ENCODE assay signal across 19 cellular contexts in genomic region chr15:90471126-90471525, GRCh38. TPM values are rescaled to one million over a fixed set of nuclear protein-coding genes. Genes with fewer than 3 reads are reported as not detected.
DNase-seq lines count a peak whose midpoint lies in the region; ATAC-seq and TF ChIP-seq lines count a peak whose summit lies in the region.
"Had no signal": no experiment of that assay in that cellular context is flagged by ENCODE, and none has a peak within 500 bp of the region (broad histone marks: within the 10 kb centered on the region; RNA-seq: fewer than 3 reads in every experiment).

No MANE protein-coding gene starts in this region.

- POLR2A ChIA-PET in activated CD8-positive, alpha-beta T cell treated with anti-CD3 and anti-CD28 coated beads for 36 hours (lab: Charles Lee) = interaction anchor here (0.6 to 1.4 kb wide), 2 partner anchors 25 to 151 kb away, joined by 3 read pairs; no protein-coding TSS in a partner anchor

- 99% methylated on average over 3 of the region's 3 CpGs; no CpG with 5 or more reads in 1 of the 2 experiments for WGBS in endodermal cell (ENCODE audit: insufficient coverage in 1 of 2, insufficient read length in 1 of 2), 2 experiments

- DNase-seq in activated T-cell treated with anti-CD3 and anti-CD28 coated beads, Interleukin-2, amount 50 U/mL, for 72 hours = no peak
- DNase-seq in activated T-cell treated with anti-CD3 and anti-CD28 coated beads, Interleukin-2, amount 50 U/mL, for 4 hours = no peak
- DNase-seq in activated CD8-positive, alpha-beta T cell treated with anti-CD3 and anti-CD28 coated beads for 36 hours = no peak
- DNase-seq in endodermal cell = no peak
- no peak for DNase-seq in stimulated activated effector memory CD8-positive, alpha-beta T cell treated with anti-CD3 and anti-CD28 coated beads, Interleukin-12 subunit alpha, Interleukin-12 subunit beta, amount 100 ng/mL, for 72 hours (ENCODE audit: low spot score in 2 of 2)
- no peak for DNase-seq in NCI-H2227 (lab: John Stamatoyannopoulos, UW; ENCODE audit: unreplicated experiment)
- DNase-seq: activated effector memory CD4-positive, alpha-beta T cell treated with anti-CD3 and anti-CD28 coated beads, Interleukin-2, amount 50 U/mL, for 16 hours; brain microvascular endothelial cell; CD4-positive, alpha-beta T cell; dermis blood vessel endothelial cell; erythroblast; left cardiac atrium; NCI-H1694; NCI-H345; stimulated activated naive CD4-positive, alpha-beta T cell; upper lobe of right lung had no signal

- H3K27me3 ChIP-seq in endodermal cell (ENCODE audit: control insufficient read depth, insufficient read depth, low read length, poor library complexity, severe bottlenecking) = no peaks in the 10 kb centered on the region
- H3K27me3 ChIP-seq: brain microvascular endothelial cell, upper lobe of right lung had no signal

- no peak overlapping the region for H3K4me3 Mint-ChIP-seq in activated T-cell treated with anti-CD3 and anti-CD28 coated beads, Interleukin-2, amount 50 U/mL, for 72 hours
- no peak overlapping the region for H3K4me3 Mint-ChIP-seq in activated T-cell treated with anti-CD3 and anti-CD28 coated beads, Interleukin-2, amount 50 U/mL, for 4 hours
- H3K4me3 Mint-ChIP-seq in activated CD8-positive, alpha-beta T cell treated with anti-CD3 and anti-CD28 coated beads for 36 hours = no peak overlapping the region
- no peak overlapping the region for H3K4me3 Mint-ChIP-seq in endodermal cell
- H3K4me3 Mint-ChIP-seq in stimulated activated effector memory CD8-positive, alpha-beta T cell treated with anti-CD3 and anti-CD28 coated beads, Interleukin-12 subunit alpha, Interleukin-12 subunit beta, amount 100 ng/mL, for 72 hours = no peak overlapping the region
- H3K4me3 Mint-ChIP-seq: CD4-positive, alpha-beta T cell had no signal

- CTCF ChIA-PET in activated CD8-positive, alpha-beta T cell treated with anti-CD3 and anti-CD28 coated beads for 36 hours (lab: Charles Lee) = interaction anchor here (2.7 kb wide), 1 partner anchor 109 kb away, joined by 9 read pairs; no protein-coding TSS in a partner anchor

- no peak for ATAC-seq in activated T-cell treated with anti-CD3 and anti-CD28 coated beads, Interleukin-2, amount 50 U/mL, for 72 hours (replicated peaks in 1 of 2)
- ATAC-seq in activated T-cell treated with anti-CD3 and anti-CD28 coated beads, Interleukin-2, amount 50 U/mL, for 4 hours = no peak
- ATAC-seq in activated CD8-positive, alpha-beta T cell treated with anti-CD3 and anti-CD28 coated beads for 36 hours = no peak
- no peak for ATAC-seq in stimulated activated effector memory CD8-positive, alpha-beta T cell treated with anti-CD3 and anti-CD28 coated beads, Interleukin-12 subunit alpha, Interleukin-12 subunit beta, amount 100 ng/mL, for 72 hours
- ATAC-seq in GM21360 (IDR thresholded peaks at IDR 0.05; ENCODE audit: unreplicated experiment) (no peak), HG03432 (IDR thresholded peaks at IDR 0.05; ENCODE audit: unreplicated experiment) (no peak)
- ATAC-seq: left cardiac atrium, upper lobe of right lung had no signal

- no peak for TF ChIP-seq CTCF in activated CD8-positive, alpha-beta T cell treated with anti-CD3 and anti-CD28 coated beads for 36 hours (IDR thresholded peaks at IDR 0.05)
- no peak for TF ChIP-seq CTCF in endodermal cell (conservative IDR thresholded peaks at IDR 0.05)

- H3K4me1 Mint-ChIP-seq in activated T-cell treated with anti-CD3 and anti-CD28 coated beads, Interleukin-2, amount 50 U/mL, for 72 hours (ENCODE audit: low read depth) = no peaks in the 10 kb centered on the region
- H3K4me1 Mint-ChIP-seq in activated T-cell treated with anti-CD3 and anti-CD28 coated beads, Interleukin-2, amount 50 U/mL, for 4 hours (ENCODE audit: low read depth) = peaks cover 10% of the 10 kb centered on the region
- H3K4me1 Mint-ChIP-seq in activated CD8-positive, alpha-beta T cell treated with anti-CD3 and anti-CD28 coated beads for 36 hours (ENCODE audit: low read depth) = peaks cover 17% of the 10 kb centered on the region
- no peaks in the 10 kb centered on the region for H3K4me1 Mint-ChIP-seq in endodermal cell
- H3K4me1 Mint-ChIP-seq in stimulated activated effector memory CD8-positive, alpha-beta T cell treated with anti-CD3 and anti-CD28 coated beads, Interleukin-12 subunit alpha, Interleukin-12 subunit beta, amount 100 ng/mL, for 72 hours = peaks cover 19% of the 10 kb centered on the region

- peaks cover 8 to 44% of the 10 kb centered on the region in 2 donors for H3K36me3 Mint-ChIP-seq in activated T-cell treated with anti-CD3 and anti-CD28 coated beads, Interleukin-2, amount 50 U/mL, for 72 hours (ENCODE audit: insufficient read depth in 2 of 2)
- H3K36me3 Mint-ChIP-seq in activated T-cell treated with anti-CD3 and anti-CD28 coated beads, Interleukin-2, amount 50 U/mL, for 4 hours (ENCODE audit: insufficient read depth) = peaks cover 43% of the 10 kb centered on the region
- peaks cover 44% of the 10 kb centered on the region for H3K36me3 Mint-ChIP-seq in activated CD8-positive, alpha-beta T cell treated with anti-CD3 and anti-CD28 coated beads for 36 hours (ENCODE audit: low read depth)
- peaks cover 54% of the 10 kb centered on the region for H3K36me3 Mint-ChIP-seq in endodermal cell (ENCODE audit: low read depth)
- peaks cover 100% of the 10 kb centered on the region for H3K36me3 Mint-ChIP-seq in stimulated activated effector memory CD8-positive, alpha-beta T cell treated with anti-CD3 and anti-CD28 coated beads, Interleukin-12 subunit alpha, Interleukin-12 subunit beta, amount 100 ng/mL, for 72 hours

- no peak overlapping the region for H3K4me3 ChIP-seq in endodermal cell (ENCODE audit: low read length)
- H3K4me3 ChIP-seq: upper lobe of right lung had no signal

- no peak overlapping the region for H3K27ac ChIP-seq in endodermal cell (ENCODE audit: low read depth, low read length)
- H3K27ac ChIP-seq: brain microvascular endothelial cell, RWPE1, upper lobe of right lung had no signal

- no peak overlapping the region for H3K9ac ChIP-seq in endodermal cell (ENCODE audit: extremely low read depth, low read length, poor library complexity, severe bottlenecking)

- no peaks in the 10 kb centered on the region for H3K9me3 ChIP-seq in endodermal cell (ENCODE audit: control insufficient read depth, low read length)
- H3K9me3 ChIP-seq: upper lobe of right lung had no signal

- peaks cover 93% of the 10 kb centered on the region for H3K36me3 ChIP-seq in endodermal cell (ENCODE audit: control insufficient read depth, insufficient read depth, low read length)

- peak overlapping the region; percentile 77 for H3K27ac Mint-ChIP-seq in activated T-cell treated with anti-CD3 and anti-CD28 coated beads, Interleukin-2, amount 50 U/mL, for 72 hours
- H3K27ac Mint-ChIP-seq in activated CD8-positive, alpha-beta T cell treated with anti-CD3 and anti-CD28 coated beads for 36 hours = peak overlapping the region; percentile 26
- peak overlapping the region; percentile 2 for H3K27ac Mint-ChIP-seq in endodermal cell
- H3K27ac Mint-ChIP-seq in stimulated activated effector memory CD8-positive, alpha-beta T cell treated with anti-CD3 and anti-CD28 coated beads, Interleukin-12 subunit alpha, Interleukin-12 subunit beta, amount 100 ng/mL, for 72 hours = peak overlapping the region; percentile 78

- intact Hi-C loops in activated CD8-positive, alpha-beta T cell treated with anti-CD3 and anti-CD28 coated beads for 36 hours (cut with micrococcal nuclease) = no loop called here

- no peaks in the 10 kb centered on the region for H3K4me1 ChIP-seq in endodermal cell (ENCODE audit: control insufficient read depth, insufficient read depth, low read length)
- H3K4me1 ChIP-seq: upper lobe of right lung had no signal

- H3K9me3 Mint-ChIP-seq in activated T-cell treated with anti-CD3 and anti-CD28 coated beads, Interleukin-2, amount 50 U/mL, for 72 hours = no peaks in the 10 kb centered on the region
- no peaks in the 10 kb centered on the region for H3K9me3 Mint-ChIP-seq in activated T-cell treated with anti-CD3 and anti-CD28 coated beads, Interleukin-2, amount 50 U/mL, for 4 hours
- no peaks in the 10 kb centered on the region for H3K9me3 Mint-ChIP-seq in activated CD8-positive, alpha-beta T cell treated with anti-CD3 and anti-CD28 coated beads for 36 hours
- no peaks in the 10 kb centered on the region for H3K9me3 Mint-ChIP-seq in endodermal cell
- no peaks in the 10 kb centered on the region for H3K9me3 Mint-ChIP-seq in stimulated activated effector memory CD8-positive, alpha-beta T cell treated with anti-CD3 and anti-CD28 coated beads, Interleukin-12 subunit alpha, Interleukin-12 subunit beta, amount 100 ng/mL, for 72 hours
- H3K9me3 Mint-ChIP-seq: CD4-positive, alpha-beta T cell had no signal

- no peaks in the 10 kb centered on the region for H3K27me3 Mint-ChIP-seq in activated T-cell treated with anti-CD3 and anti-CD28 coated beads, Interleukin-2, amount 50 U/mL, for 72 hours (ENCODE audit: low read depth)
- no peaks in the 10 kb centered on the region for H3K27me3 Mint-ChIP-seq in activated T-cell treated with anti-CD3 and anti-CD28 coated beads, Interleukin-2, amount 50 U/mL, for 4 hours (ENCODE audit: low read depth)
- H3K27me3 Mint-ChIP-seq in activated CD8-positive, alpha-beta T cell treated with anti-CD3 and anti-CD28 coated beads for 36 hours = no peaks in the 10 kb centered on the region
- no peaks in the 10 kb centered on the region for H3K27me3 Mint-ChIP-seq in endodermal cell (ENCODE audit: insufficient read depth)
- H3K27me3 Mint-ChIP-seq: CD4-positive, alpha-beta T cell had no signal

RNA-seq across cellular contexts. Expression of gene CRTC3, which starts 58.6 kb away (rescaled TPM):
- total RNA-seq in activated T-cell treated with anti-CD3 and anti-CD28 coated beads, Interleukin-2, amount 50 U/mL, for 72 hours = 10 to 100 TPM; 73.2 to 77.3 TPM
- total RNA-seq in activated T-cell treated with anti-CD3 and anti-CD28 coated beads, Interleukin-2, amount 50 U/mL, for 4 hours = 10 to 100 TPM; 28.2 to 33.0 (median 29.8) TPM
- total RNA-seq in activated CD8-positive, alpha-beta T cell treated with anti-CD3 and anti-CD28 coated beads for 36 hours = 10 to 100 TPM; 27.1 to 28.7 TPM
- total RNA-seq in endodermal cell = 10 to 100 TPM; 17.3 to 21.9 TPM
- 13.9 TPM for polyA plus RNA-seq in endodermal cell (2013, experiment 1 of 2)
- 12.7 TPM for polyA plus RNA-seq in endodermal cell (2013, experiment 2 of 2)

Comparison
In these comparisons a context has a peak if more than half of its experiments do, and no peak if none do; other contexts are left out.
1. H3K27ac Mint-ChIP-seq: peak in every context shown above with its lines; median percentile 78 in stimulated activated effector memory CD8-positive, alpha-beta T cell treated with anti-CD3 and anti-CD28 coated beads, Interleukin-12 subunit alpha, Interleukin-12 subunit beta, amount 100 ng/mL, for 72 hours; 77 in activated T-cell treated with anti-CD3 and anti-CD28 coated beads, Interleukin-2, amount 50 U/mL, for 72 hours; 26 in activated CD8-positive, alpha-beta T cell treated with anti-CD3 and anti-CD28 coated beads for 36 hours; 2 in endodermal cell.